In the genomic region with DNA sequence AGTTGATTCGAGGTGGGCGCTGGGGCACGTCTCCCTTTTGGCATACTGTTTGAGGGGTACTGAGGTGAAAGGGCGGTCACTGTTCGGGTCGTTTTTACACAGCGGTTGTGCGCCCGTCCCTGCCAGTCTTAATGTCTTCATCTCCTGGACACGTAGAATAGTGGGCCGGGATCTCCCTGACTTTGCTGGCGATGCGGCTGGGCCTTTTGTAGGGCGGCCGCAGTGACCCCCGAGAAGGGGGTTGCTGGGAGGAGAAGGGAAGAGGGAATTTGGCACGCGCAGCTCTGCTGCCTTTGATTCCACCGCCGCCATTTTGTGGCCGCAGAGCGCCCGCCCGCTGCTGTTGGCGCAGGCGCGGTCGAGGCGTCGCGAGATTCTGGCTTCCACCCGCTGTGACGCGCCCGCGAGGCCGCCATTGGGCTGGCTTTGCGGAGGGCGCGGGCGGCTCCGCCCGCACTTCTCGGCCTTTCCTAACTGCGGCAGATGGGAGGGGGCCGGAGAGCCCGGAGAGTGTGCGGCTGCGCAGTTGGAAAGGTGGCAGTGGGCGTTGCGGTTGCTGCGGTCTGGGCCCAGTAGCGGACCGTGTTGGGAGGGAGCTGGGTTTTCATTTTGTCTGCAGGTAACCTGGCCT, we compare ENCODE assay signal across 8 cellular contexts. TPM values are rescaled to one million over a fixed set of nuclear protein-coding genes. Genes with fewer than 3 reads are reported as not detected.
DNase-seq lines count a peak whose midpoint lies in the region; ATAC-seq and TF ChIP-seq lines count a peak whose summit lies in the region.

No MANE protein-coding gene starts in this region.

- TF ChIP-seq CTCF in Peyer's patch (IDR thresholded peaks at IDR 0.05), result no peak

- ATAC-seq in GM21825 (IDR thresholded peaks at IDR 0.05; ENCODE audit: unreplicated experiment), result peak; percentile 67
- ATAC-seq in naive B cell (ENCODE audit: low read depth in 2 of 2), result peak; percentile 68 to 69

- peak; percentile 93 for DNase-seq in DMS53 (lab: John Stamatoyannopoulos, UW)
- DNase-seq in Peyer's patch, result peak; percentile 84 to 95 (median 93)
- peak; percentile 90 for DNase-seq in activated T-helper 1 cell treated with anti-CD3 and anti-CD28 coated beads, Interleukin-12 subunit alpha, Interleukin-12 subunit beta, Interleukin-2, Interleukin-4 antibody, amounts not matched to agents 30 ng/mL and 10 ng/mL and 1 ng/mL, durations not matched to agents 14 hours and 24 hours and 36 hours (ENCODE audit: low spot score)
- peak; percentile 91 for DNase-seq in fibroblast of gingiva (ENCODE audit: low read depth)
- peak; percentile 87 for DNase-seq in naive B cell
- DNase-seq in stimulated activated CD8-positive, alpha-beta memory T cell treated with anti-CD3 and anti-CD28 coated beads, Interleukin-7, amount 100 ng/mL, for 48 hours (ENCODE audit: extremely low read depth in 1 of 2, low read depth in 1 of 2), result peak; percentile 87

- H3K9me3 Mint-ChIP-seq in activated T-helper 1 cell treated with anti-CD3 and anti-CD28 coated beads, Interleukin-12 subunit alpha, Interleukin-12 subunit beta, Interleukin-2, Interleukin-4 antibody, amounts not matched to agents 30 ng/mL and 10 ng/mL and 1 ng/mL, durations not matched to agents 14 hours and 24 hours and 36 hours, result peaks cover 7% of the 10 kb centered on the region
- H3K9me3 Mint-ChIP-seq in naive B cell, result peaks cover 0 to 4% (median 0%) of the 10 kb centered on the region in 7 donors

- H3K36me3 Mint-ChIP-seq in activated T-helper 1 cell treated with anti-CD3 and anti-CD28 coated beads, Interleukin-12 subunit alpha, Interleukin-12 subunit beta, Interleukin-2, Interleukin-4 antibody, amounts not matched to agents 30 ng/mL and 10 ng/mL and 1 ng/mL, durations not matched to agents 14 hours and 24 hours and 36 hours (ENCODE audit: low read depth), result peaks cover 48% of the 10 kb centered on the region
- peaks cover 30 to 44% of the 10 kb centered on the region in 2 donors for H3K36me3 Mint-ChIP-seq in naive B cell

- intact Hi-C loops in activated T-helper 1 cell treated with anti-CD3 and anti-CD28 coated beads, Interleukin-12 subunit alpha, Interleukin-12 subunit beta, Interleukin-2, Interleukin-4 antibody, amounts not matched to agents 30 ng/mL and 10 ng/mL and 1 ng/mL, durations not matched to agents 14 hours and 24 hours and 36 hours (cut with micrococcal nuclease), result loop anchor here (1.0 to 10.0 kb wide), 11 partner anchors 40 to 1950 kb away; a partner anchor contains a TSS

- H3K27ac ChIP-seq in KOPT-K1 (ENCODE audit: low read depth, low read length, poor library complexity, severe bottlenecking) (peak overlapping the region; percentile 96), Peyer's patch (peak overlapping the region; percentile 99 to 100 (median 100))

- peak overlapping the region; percentile 98 for H3K27ac Mint-ChIP-seq in activated T-helper 1 cell treated with anti-CD3 and anti-CD28 coated beads, Interleukin-12 subunit alpha, Interleukin-12 subunit beta, Interleukin-2, Interleukin-4 antibody, amounts not matched to agents 30 ng/mL and 10 ng/mL and 1 ng/mL, durations not matched to agents 14 hours and 24 hours and 36 hours
- peak overlapping the region; percentile 99 to 100 (median 100) for H3K27ac Mint-ChIP-seq in naive B cell

- peak overlapping the region; percentile 94 for H3K4me3 Mint-ChIP-seq in activated T-helper 1 cell treated with anti-CD3 and anti-CD28 coated beads, Interleukin-12 subunit alpha, Interleukin-12 subunit beta, Interleukin-2, Interleukin-4 antibody, amounts not matched to agents 30 ng/mL and 10 ng/mL and 1 ng/mL, durations not matched to agents 14 hours and 24 hours and 36 hours
- H3K4me3 Mint-ChIP-seq in naive B cell, result peak overlapping the region; percentile 96 to 100 (median 99)

- H3K27me3 Mint-ChIP-seq in activated T-helper 1 cell treated with anti-CD3 and anti-CD28 coated beads, Interleukin-12 subunit alpha, Interleukin-12 subunit beta, Interleukin-2, Interleukin-4 antibody, amounts not matched to agents 30 ng/mL and 10 ng/mL and 1 ng/mL, durations not matched to agents 14 hours and 24 hours and 36 hours (ENCODE audit: insufficient read depth), result peaks cover 2% of the 10 kb centered on the region
- H3K27me3 Mint-ChIP-seq in naive B cell, result no peaks in the 10 kb centered on the region

- H3K27me3 ChIP-seq in Peyer's patch, result no peaks in the 10 kb centered on the region

- peak in 1 of 2 donors; percentile 82 for TF ChIP-seq POLR2A in Peyer's patch (IDR thresholded peaks at IDR 0.05)

- peaks cover 47% of the 10 kb centered on the region for H3K36me3 ChIP-seq in KOPT-K1 (ENCODE audit: insufficient read depth, low read length)
- H3K36me3 ChIP-seq in Peyer's patch, result peaks cover 0 to 44% (median 3%) of the 10 kb centered on the region in 3 donors

- peaks cover 3 to 41% (median 12%) of the 10 kb centered on the region in 4 donors for H3K4me1 ChIP-seq in Peyer's patch

- no peaks in the 10 kb centered on the region for H3K9me3 ChIP-seq in KOPT-K1 (ENCODE audit: insufficient read depth, low read length, poor library complexity, severe bottlenecking)
- no peaks in the 10 kb centered on the region for H3K9me3 ChIP-seq in Peyer's patch

- H3K4me1 Mint-ChIP-seq in activated T-helper 1 cell treated with anti-CD3 and anti-CD28 coated beads, Interleukin-12 subunit alpha, Interleukin-12 subunit beta, Interleukin-2, Interleukin-4 antibody, amounts not matched to agents 30 ng/mL and 10 ng/mL and 1 ng/mL, durations not matched to agents 14 hours and 24 hours and 36 hours (ENCODE audit: low read depth), result peaks cover 68% of the 10 kb centered on the region
- H3K4me1 Mint-ChIP-seq in naive B cell, result peaks cover 39 to 63% (median 48%) of the 10 kb centered on the region in 3 donors

- peak overlapping the region; percentile 78 to 99 (median 86) for H3K4me3 ChIP-seq in Peyer's patch

RNA-seq across cellular contexts. Expression of a gene that starts 0.5 kb away (rescaled TPM):
- total RNA-seq in Peyer's patch, result 100 to 1,000 TPM; 339 to 528 (median 434) TPM
- total RNA-seq in activated T-helper 1 cell treated with anti-CD3 and anti-CD28 coated beads, Interleukin-12 subunit alpha, Interleukin-12 subunit beta, Interleukin-2, Interleukin-4 antibody, amounts not matched to agents 30 ng/mL and 10 ng/mL and 1 ng/mL, durations not matched to agents 14 hours and 24 hours and 36 hours, result 304 and 311 TPM in 2 replicates
- polyA plus RNA-seq in naive B cell (ENCODE audit: low read depth in 6 of 6), result 1,000 to 10,000 TPM in 4 of 6 donors, 100 to 1,000 TPM in 2; 654 to 1,299 (median 1,165) TPM

RNA-seq across cellular contexts. Expression of a gene that starts 29.6 kb away (rescaled TPM):
- not detected for total RNA-seq in Peyer's patch
- total RNA-seq in activated T-helper 1 cell treated with anti-CD3 and anti-CD28 coated beads, Interleukin-12 subunit alpha, Interleukin-12 subunit beta, Interleukin-2, Interleukin-4 antibody, amounts not matched to agents 30 ng/mL and 10 ng/mL and 1 ng/mL, durations not matched to agents 14 hours and 24 hours and 36 hours, result not detected in 2 replicates
- under 1 TPM in 3 of 6 donors, not detected in 3; 0.12 to 0.23 (median 0.16) TPM for polyA plus RNA-seq in naive B cell (ENCODE audit: low read depth in 6 of 6)

Comparison
In these comparisons a context has a peak if more than half of its experiments do, and no peak if none do; other contexts are left out.
1. Peak in every context shown above with its lines: DNase-seq, ATAC-seq, H3K4me3 ChIP-seq and H3K27ac ChIP-seq.